Comparison of ENCODE assay signal across 2 cellular contexts in genomic region chr1:153288634-153289275, GRCh38.
TF ChIP-seq lines count a peak whose summit lies in the region.

No MANE protein-coding gene starts in this region.

TF ChIP-seq in WTC11, 78 proteins besides CTCF, POLR2A, EP300 and RAD21 (continued from another document and continues in another):
- TF ChIP-seq EMX1 (CRISPR knock-in tag; IDR thresholded peaks at IDR 0.05) (no peak), E2F5 (CRISPR knock-in tag; IDR thresholded peaks at IDR 0.05) (no peak), ZNF138 (CRISPR knock-in tag; conservative IDR thresholded peaks at IDR 0.05) (no peak), MYBL2 (CRISPR knock-in tag; IDR thresholded peaks at IDR 0.05) (no peak), FOXP1 (CRISPR knock-in tag; IDR thresholded peaks at IDR 0.05; ENCODE audit: borderline replicate concordance) (no peak), SP1 (CRISPR knock-in tag; conservative IDR thresholded peaks at IDR 0.05) (no peak), GRHL2 (CRISPR knock-in tag; IDR thresholded peaks at IDR 0.05; ENCODE audit: insufficient replicate concordance, severe bottlenecking) (no peak)
- TF ChIP-seq, protein P1, sequence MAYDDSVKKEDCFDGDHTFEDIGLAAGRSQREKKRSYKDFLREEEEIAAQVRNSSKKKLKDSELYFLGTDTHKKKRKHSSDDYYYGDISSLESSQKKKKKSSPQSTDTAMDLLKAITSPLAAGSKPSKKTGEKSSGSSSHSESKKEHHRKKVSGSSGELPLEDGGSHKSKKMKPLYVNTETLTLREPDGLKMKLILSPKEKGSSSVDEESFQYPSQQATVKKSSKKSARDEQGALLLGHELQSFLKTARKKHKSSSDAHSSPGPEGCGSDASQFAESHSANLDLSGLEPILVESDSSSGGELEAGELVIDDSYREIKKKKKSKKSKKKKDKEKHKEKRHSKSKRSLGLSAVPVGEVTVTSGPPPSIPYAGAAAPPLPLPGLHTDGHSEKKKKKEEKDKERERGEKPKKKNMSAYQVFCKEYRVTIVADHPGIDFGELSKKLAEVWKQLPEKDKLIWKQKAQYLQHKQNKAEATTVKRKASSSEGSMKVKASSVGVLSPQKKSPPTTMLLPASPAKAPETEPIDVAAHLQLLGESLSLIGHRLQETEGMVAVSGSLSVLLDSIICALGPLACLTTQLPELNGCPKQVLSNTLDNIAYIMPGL (CRISPR knock-in tag; IDR thresholded peaks at IDR 0.05): no peak
- TF ChIP-seq, protein P2, sequence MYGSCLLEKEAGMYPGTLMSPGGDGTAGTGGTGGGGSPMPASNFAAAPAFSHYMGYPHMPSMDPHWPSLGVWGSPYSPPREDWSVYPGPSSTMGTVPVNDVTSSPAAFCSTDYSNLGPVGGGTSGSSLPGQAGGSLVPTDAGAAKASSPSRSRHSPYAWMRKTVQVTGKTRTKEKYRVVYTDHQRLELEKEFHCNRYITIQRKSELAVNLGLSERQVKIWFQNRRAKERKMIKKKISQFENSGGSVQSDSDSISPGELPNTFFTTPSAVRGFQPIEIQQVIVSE (CRISPR knock-in tag; IDR thresholded peaks at IDR 0.05; ENCODE audit: borderline replicate concordance): no peak
- TF ChIP-seq, protein P3, sequence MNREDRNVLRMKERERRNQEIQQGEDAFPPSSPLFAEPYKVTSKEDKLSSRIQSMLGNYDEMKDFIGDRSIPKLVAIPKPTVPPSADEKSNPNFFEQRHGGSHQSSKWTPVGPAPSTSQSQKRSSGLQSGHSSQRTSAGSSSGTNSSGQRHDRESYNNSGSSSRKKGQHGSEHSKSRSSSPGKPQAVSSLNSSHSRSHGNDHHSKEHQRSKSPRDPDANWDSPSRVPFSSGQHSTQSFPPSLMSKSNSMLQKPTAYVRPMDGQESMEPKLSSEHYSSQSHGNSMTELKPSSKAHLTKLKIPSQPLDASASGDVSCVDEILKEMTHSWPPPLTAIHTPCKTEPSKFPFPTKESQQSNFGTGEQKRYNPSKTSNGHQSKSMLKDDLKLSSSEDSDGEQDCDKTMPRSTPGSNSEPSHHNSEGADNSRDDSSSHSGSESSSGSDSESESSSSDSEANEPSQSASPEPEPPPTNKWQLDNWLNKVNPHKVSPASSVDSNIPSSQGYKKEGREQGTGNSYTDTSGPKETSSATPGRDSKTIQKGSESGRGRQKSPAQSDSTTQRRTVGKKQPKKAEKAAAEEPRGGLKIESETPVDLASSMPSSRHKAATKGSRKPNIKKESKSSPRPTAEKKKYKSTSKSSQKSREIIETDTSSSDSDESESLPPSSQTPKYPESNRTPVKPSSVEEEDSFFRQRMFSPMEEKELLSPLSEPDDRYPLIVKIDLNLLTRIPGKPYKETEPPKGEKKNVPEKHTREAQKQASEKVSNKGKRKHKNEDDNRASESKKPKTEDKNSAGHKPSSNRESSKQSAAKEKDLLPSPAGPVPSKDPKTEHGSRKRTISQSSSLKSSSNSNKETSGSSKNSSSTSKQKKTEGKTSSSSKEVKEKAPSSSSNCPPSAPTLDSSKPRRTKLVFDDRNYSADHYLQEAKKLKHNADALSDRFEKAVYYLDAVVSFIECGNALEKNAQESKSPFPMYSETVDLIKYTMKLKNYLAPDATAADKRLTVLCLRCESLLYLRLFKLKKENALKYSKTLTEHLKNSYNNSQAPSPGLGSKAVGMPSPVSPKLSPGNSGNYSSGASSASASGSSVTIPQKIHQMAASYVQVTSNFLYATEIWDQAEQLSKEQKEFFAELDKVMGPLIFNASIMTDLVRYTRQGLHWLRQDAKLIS (CRISPR knock-in tag; IDR thresholded peaks at IDR 0.05; ENCODE audit: borderline replicate concordance): no peak
- TF ChIP-seq, protein P4, sequence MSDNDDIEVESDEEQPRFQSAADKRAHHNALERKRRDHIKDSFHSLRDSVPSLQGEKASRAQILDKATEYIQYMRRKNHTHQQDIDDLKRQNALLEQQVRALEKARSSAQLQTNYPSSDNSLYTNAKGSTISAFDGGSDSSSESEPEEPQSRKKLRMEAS (CRISPR knock-in tag; IDR thresholded peaks at IDR 0.05): no peak
- TF ChIP-seq, protein P5, sequence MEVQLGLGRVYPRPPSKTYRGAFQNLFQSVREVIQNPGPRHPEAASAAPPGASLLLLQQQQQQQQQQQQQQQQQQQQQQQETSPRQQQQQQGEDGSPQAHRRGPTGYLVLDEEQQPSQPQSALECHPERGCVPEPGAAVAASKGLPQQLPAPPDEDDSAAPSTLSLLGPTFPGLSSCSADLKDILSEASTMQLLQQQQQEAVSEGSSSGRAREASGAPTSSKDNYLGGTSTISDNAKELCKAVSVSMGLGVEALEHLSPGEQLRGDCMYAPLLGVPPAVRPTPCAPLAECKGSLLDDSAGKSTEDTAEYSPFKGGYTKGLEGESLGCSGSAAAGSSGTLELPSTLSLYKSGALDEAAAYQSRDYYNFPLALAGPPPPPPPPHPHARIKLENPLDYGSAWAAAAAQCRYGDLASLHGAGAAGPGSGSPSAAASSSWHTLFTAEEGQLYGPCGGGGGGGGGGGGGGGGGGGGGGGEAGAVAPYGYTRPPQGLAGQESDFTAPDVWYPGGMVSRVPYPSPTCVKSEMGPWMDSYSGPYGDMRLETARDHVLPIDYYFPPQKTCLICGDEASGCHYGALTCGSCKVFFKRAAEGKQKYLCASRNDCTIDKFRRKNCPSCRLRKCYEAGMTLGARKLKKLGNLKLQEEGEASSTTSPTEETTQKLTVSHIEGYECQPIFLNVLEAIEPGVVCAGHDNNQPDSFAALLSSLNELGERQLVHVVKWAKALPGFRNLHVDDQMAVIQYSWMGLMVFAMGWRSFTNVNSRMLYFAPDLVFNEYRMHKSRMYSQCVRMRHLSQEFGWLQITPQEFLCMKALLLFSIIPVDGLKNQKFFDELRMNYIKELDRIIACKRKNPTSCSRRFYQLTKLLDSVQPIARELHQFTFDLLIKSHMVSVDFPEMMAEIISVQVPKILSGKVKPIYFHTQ (CRISPR knock-in tag; IDR thresholded peaks at IDR 0.05): no peak

TF ChIP-seq in HepG2, 621 proteins besides CTCF, POLR2A, EP300 and RAD21:
- TF ChIP-seq JARID2 (CRISPR knock-in tag; IDR thresholded peaks at IDR 0.05; ENCODE audit: insufficient replicate concordance) (no peak), ZNF574 (CRISPR knock-in tag; IDR thresholded peaks at IDR 0.05) (no peak), STAG1 (CRISPR knock-in tag; IDR thresholded peaks at IDR 0.05) (0 out of 2 replicates have a peak, but pooled peaks have one; percentile 12), RNF2 (conservative IDR thresholded peaks at IDR 0.05; ENCODE audit: low read depth) (no peak), ZNF260 (CRISPR knock-in tag; IDR thresholded peaks at IDR 0.05; ENCODE audit: borderline replicate concordance, low read depth) (no peak), XRCC5 (optimal IDR thresholded peaks at IDR 0.05; ENCODE audit: low read length) (peak; percentile 60), ZFP41 (CRISPR knock-in tag; IDR thresholded peaks at IDR 0.05; ENCODE audit: borderline replicate concordance) (no peak), ZNF124 (CRISPR knock-in tag; IDR thresholded peaks at IDR 0.05) (no peak)
